ENCODE assay signal across 8 cellular contexts in the genomic region with DNA sequence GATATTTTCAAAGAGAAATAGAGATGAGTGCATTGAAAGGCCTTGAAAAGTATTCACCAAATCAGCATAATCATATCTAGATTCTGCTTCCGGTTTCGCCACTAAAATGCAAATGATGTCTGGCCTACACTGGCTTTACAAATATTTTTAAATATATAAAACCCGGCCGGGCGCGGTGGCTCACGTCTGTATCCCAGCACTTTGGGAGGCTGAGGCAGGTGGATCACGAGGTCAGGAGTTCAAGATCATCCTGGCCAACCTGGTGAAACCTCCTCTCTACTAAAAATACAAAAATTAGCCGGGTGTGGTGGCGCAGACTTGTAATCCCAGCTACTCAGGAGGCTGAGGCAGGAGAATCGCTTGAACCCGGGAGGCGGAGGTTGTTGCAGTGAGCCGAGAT. TPM values are rescaled to one million over a fixed set of nuclear protein-coding genes. Genes with fewer than 3 reads are reported as not detected.
DNase-seq lines count a peak whose midpoint lies in the region; ATAC-seq and TF ChIP-seq lines count a peak whose summit lies in the region.
"Not testable (repeated sequence)": the region's sequence is repeated elsewhere in the genome, so short reads cannot be mapped to it uniquely, and the experiment has no call there.

No MANE protein-coding gene starts in this region.

- H3K27me3 ChIP-seq in CD4-positive, alpha-beta memory T cell (ENCODE audit: insufficient read depth, low read length); HUES48 (ENCODE audit: control insufficient read depth, insufficient read depth, low read length); adipocyte (replicated peaks; ENCODE audit: control insufficient read depth, insufficient read depth, low read length); esophagus squamous epithelium: not testable (repeated sequence)

- ATAC-seq in naive thymus-derived CD8-positive, alpha-beta T cell; stimulated activated naive CD8-positive, alpha-beta T cell treated with anti-CD3 and anti-CD28 coated beads, Interleukin-15, amount 100 ng/mL, for 72 hours: not testable (repeated sequence)

- intact Hi-C loops in CD4-positive, alpha-beta memory T cell (cut with micrococcal nuclease) = loop anchor here (5.0 kb wide), 3 partner anchors 36 to 494 kb away; no protein-coding TSS in a partner anchor
- intact Hi-C loops in OCI-LY7 (cut with micrococcal nuclease; ENCODE audit: unreplicated experiment) = loop anchor here (5.0 kb wide), 3 partner anchors 91 to 221 kb away; no protein-coding TSS in a partner anchor
- intact Hi-C loops in esophagus squamous epithelium (cut with DNase I) = not testable (repeated sequence)

- H3K27ac Mint-ChIP-seq in CD4-positive, alpha-beta memory T cell = peak overlapping the region; percentile 88 to 96 (median 91)
- peak overlapping the region; percentile 89 for H3K27ac Mint-ChIP-seq in activated CD4-positive, alpha-beta memory T cell treated with anti-CD3 and anti-CD28 coated beads, Interleukin-2, amount 10 ng/mL, durations not matched to agents 7 days and 5 days
- H3K27ac Mint-ChIP-seq in naive thymus-derived CD8-positive, alpha-beta T cell = peak overlapping the region; percentile 77 to 98 (median 90)
- peak overlapping the region; percentile 84 to 85 for H3K27ac Mint-ChIP-seq in stimulated activated naive CD8-positive, alpha-beta T cell treated with anti-CD3 and anti-CD28 coated beads, Interleukin-15, amount 100 ng/mL, for 72 hours

- H3K4me3 ChIP-seq in CD4-positive, alpha-beta memory T cell (ENCODE audit: low read length in 2 of 2) = peak overlapping the region; percentile 10 to 90
- H3K4me3 ChIP-seq in HUES48 (ENCODE audit: low read depth, low read length) (peak overlapping the region; percentile 93; the same call in 1 of the 2 replicates), OCI-LY7 (ENCODE audit: low read depth, low read length, poor library complexity, severe bottlenecking) (peak overlapping the region; percentile 80), adipocyte (ENCODE audit: low read length) (peak overlapping the region; percentile 95), esophagus squamous epithelium (peak overlapping the region in 3 of 4 donors; percentile 90 to 97 (median 92))

- peaks cover 65% of the 10 kb centered on the region for H3K79me2 ChIP-seq in OCI-LY7 (ENCODE audit: insufficient read depth, low read depth, low read length)

- peak overlapping the region; percentile 93 to 100 (median 96) for H3K4me3 Mint-ChIP-seq in CD4-positive, alpha-beta memory T cell
- H3K4me3 Mint-ChIP-seq in activated CD4-positive, alpha-beta memory T cell treated with anti-CD3 and anti-CD28 coated beads, Interleukin-2, amount 10 ng/mL, durations not matched to agents 7 days and 5 days = peak overlapping the region; percentile 94
- peak overlapping the region; percentile 86 to 100 (median 98) for H3K4me3 Mint-ChIP-seq in naive thymus-derived CD8-positive, alpha-beta T cell
- peak overlapping the region; percentile 94 to 95 for H3K4me3 Mint-ChIP-seq in stimulated activated naive CD8-positive, alpha-beta T cell treated with anti-CD3 and anti-CD28 coated beads, Interleukin-15, amount 100 ng/mL, for 72 hours

- H3K36me3 ChIP-seq in CD4-positive, alpha-beta memory T cell (ENCODE audit: insufficient read depth, low read length); HUES48 (ENCODE audit: control insufficient read depth, insufficient read depth, low read length); adipocyte (ENCODE audit: control insufficient read depth, insufficient read depth, low read length, severe bottlenecking); esophagus squamous epithelium: not testable (repeated sequence)
- peaks cover 16% of the 10 kb centered on the region for H3K36me3 ChIP-seq in OCI-LY7 (ENCODE audit: insufficient read depth, low read length)

- not testable (repeated sequence) for H3K9me3 ChIP-seq in CD4-positive, alpha-beta memory T cell (ENCODE audit: control insufficient read depth in 1 of 2, low read length in 2 of 2); HUES48 (ENCODE audit: control insufficient read depth, insufficient read depth, low read length); OCI-LY7 (ENCODE audit: low read length); adipocyte (ENCODE audit: control insufficient read depth, low read length); esophagus squamous epithelium

- H2AFZ ChIP-seq in OCI-LY7 (ENCODE audit: low read length) = not testable (repeated sequence)

- DNase-seq in CD4-positive, alpha-beta memory T cell = peak in 1 of 5 donors; percentile 52
- DNase-seq in OCI-LY7 (ENCODE audit: low spot score) = peak; percentile 57
- DNase-seq in activated CD4-positive, alpha-beta memory T cell treated with anti-CD3 and anti-CD28 coated beads, Interleukin-2, amount 10 ng/mL, durations not matched to agents 7 days and 5 days = peak; percentile 33
- not testable (repeated sequence) for DNase-seq in adipocyte (ENCODE audit: low read depth); esophagus squamous epithelium (lab: John Stamatoyannopoulos, UW); naive thymus-derived CD8-positive, alpha-beta T cell
- peak in 1 of 2 donors; percentile 39 for DNase-seq in stimulated activated naive CD8-positive, alpha-beta T cell treated with anti-CD3 and anti-CD28 coated beads, Interleukin-15, amount 100 ng/mL, for 72 hours

- not testable (repeated sequence) for TF ChIP-seq POLR2A in esophagus squamous epithelium (IDR thresholded peaks at IDR 0.05)

- H3K9me2 ChIP-seq in OCI-LY7 (ENCODE audit: insufficient read depth, low read length) = not testable (repeated sequence)

- peak overlapping the region; percentile 83 for H3K27ac ChIP-seq in CD4-positive, alpha-beta memory T cell (ENCODE audit: low read depth, low read length)
- not testable (repeated sequence) for H3K27ac ChIP-seq in HUES48 (ENCODE audit: low read depth, low read length)
- H3K27ac ChIP-seq in OCI-LY7 (ENCODE audit: low read depth, low read length, poor library complexity, severe bottlenecking) = peak overlapping the region; percentile 85
- H3K27ac ChIP-seq in esophagus squamous epithelium = peak overlapping the region in 3 of 4 donors; percentile 17 to 95 (median 91)

- H3K9me3 Mint-ChIP-seq in CD4-positive, alpha-beta memory T cell; activated CD4-positive, alpha-beta memory T cell treated with anti-CD3 and anti-CD28 coated beads, Interleukin-2, amount 10 ng/mL, durations not matched to agents 7 days and 5 days; naive thymus-derived CD8-positive, alpha-beta T cell; stimulated activated naive CD8-positive, alpha-beta T cell treated with anti-CD3 and anti-CD28 coated beads, Interleukin-15, amount 100 ng/mL, for 72 hours: not testable (repeated sequence)

- peaks cover 60% of the 10 kb centered on the region for H3K4me1 ChIP-seq in CD4-positive, alpha-beta memory T cell (ENCODE audit: insufficient read depth, low read length)
- not testable (repeated sequence) for H3K4me1 ChIP-seq in HUES48 (ENCODE audit: control insufficient read depth, insufficient read depth, low read length)
- H3K4me1 ChIP-seq in OCI-LY7 (ENCODE audit: insufficient read depth, low read length, poor library complexity, severe bottlenecking) (peaks cover 54% of the 10 kb centered on the region), adipocyte (ENCODE audit: control insufficient read depth, insufficient read depth, low read length) (peaks cover 16% of the 10 kb centered on the region), esophagus squamous epithelium (peaks cover 12 to 71% (median 16%) of the 10 kb centered on the region in 3 donors)

- peak overlapping the region; percentile 99 for H3K4me2 ChIP-seq in OCI-LY7 (ENCODE audit: low read length)

- not testable (repeated sequence) for H3K27me3 Mint-ChIP-seq in CD4-positive, alpha-beta memory T cell; activated CD4-positive, alpha-beta memory T cell treated with anti-CD3 and anti-CD28 coated beads, Interleukin-2, amount 10 ng/mL, durations not matched to agents 7 days and 5 days; naive thymus-derived CD8-positive, alpha-beta T cell; stimulated activated naive CD8-positive, alpha-beta T cell treated with anti-CD3 and anti-CD28 coated beads, Interleukin-15, amount 100 ng/mL, for 72 hours

- not testable (repeated sequence) for BruUV-seq in OCI-LY7 (replicated peaks; lab: Mats Ljungman, UMichigan)

- 56 to 68% methylated on average over 13 to 14 of the region's 14 CpGs for WGBS in esophagus squamous epithelium, 2 donors

- not testable (repeated sequence) for TF ChIP-seq CTCF in OCI-LY7 (conservative IDR thresholded peaks at IDR 0.05; ENCODE audit: low read length); esophagus squamous epithelium (IDR thresholded peaks at IDR 0.05)

- peaks cover 5 to 27% of the 10 kb centered on the region in 2 donors for H3K36me3 Mint-ChIP-seq in CD4-positive, alpha-beta memory T cell
- peaks cover 33% of the 10 kb centered on the region for H3K36me3 Mint-ChIP-seq in activated CD4-positive, alpha-beta memory T cell treated with anti-CD3 and anti-CD28 coated beads, Interleukin-2, amount 10 ng/mL, durations not matched to agents 7 days and 5 days (ENCODE audit: low read depth)
- peaks cover 13 to 21% (median 14%) of the 10 kb centered on the region in 3 donors for H3K36me3 Mint-ChIP-seq in naive thymus-derived CD8-positive, alpha-beta T cell

- H4K20me1 ChIP-seq in OCI-LY7 (ENCODE audit: insufficient read depth, low read length) = not testable (repeated sequence)

- not testable (repeated sequence) for H3K9ac ChIP-seq in HUES48 (ENCODE audit: low read depth, low read length); adipocyte (ENCODE audit: low read length)

- H3K4me1 Mint-ChIP-seq in CD4-positive, alpha-beta memory T cell = peaks cover 35 to 62% (median 47%) of the 10 kb centered on the region in 4 donors
- peaks cover 56% of the 10 kb centered on the region for H3K4me1 Mint-ChIP-seq in activated CD4-positive, alpha-beta memory T cell treated with anti-CD3 and anti-CD28 coated beads, Interleukin-2, amount 10 ng/mL, durations not matched to agents 7 days and 5 days
- peaks cover 15 to 58% (median 46%) of the 10 kb centered on the region in 4 donors for H3K4me1 Mint-ChIP-seq in naive thymus-derived CD8-positive, alpha-beta T cell
- peaks cover 55% of the 10 kb centered on the region for H3K4me1 Mint-ChIP-seq in stimulated activated naive CD8-positive, alpha-beta T cell treated with anti-CD3 and anti-CD28 coated beads, Interleukin-15, amount 100 ng/mL, for 72 hours

- CTCF ChIA-PET in CD4-positive, alpha-beta memory T cell (lab: Charles Lee; ENCODE audit: partially characterized antibody) = interaction anchor here (4.9 to 12.7 kb wide), 2 partner anchors 13 to 25 kb away, joined by 29 to 271 read pairs; no protein-coding TSS in a partner anchor
- CTCF ChIA-PET in OCI-LY7 (lab: Charles Lee; ENCODE audit: unreplicated experiment) = not testable (repeated sequence)
- CTCF ChIA-PET in activated CD4-positive, alpha-beta memory T cell treated with anti-CD3 and anti-CD28 coated beads, Interleukin-2, amount 10 ng/mL, durations not matched to agents 7 days and 5 days (lab: Charles Lee) = interaction anchor here (1.2 to 8.7 kb wide), 5 partner anchors 9 to 346 kb away, joined by 3 to 185 read pairs (median 9); a partner anchor contains a TSS

- POLR2A ChIA-PET in CD4-positive, alpha-beta memory T cell (lab: Charles Lee; ENCODE audit: partially characterized antibody) = interaction anchor here (1.0 to 11.3 kb wide), 5 partner anchors 14 to 346 kb away, joined by 4 to 317 read pairs (median 7); a partner anchor contains a TSS
- POLR2A ChIA-PET in OCI-LY7 (lab: Charles Lee) = interaction anchor here (0.9 to 7.5 kb wide), 2 partner anchors 13 to 94 kb away, joined by 5 to 79 read pairs; no protein-coding TSS in a partner anchor
- POLR2A ChIA-PET in activated CD4-positive, alpha-beta memory T cell treated with anti-CD3 and anti-CD28 coated beads, Interleukin-2, amount 10 ng/mL, durations not matched to agents 7 days and 5 days (lab: Charles Lee) = interaction anchor here (1.0 to 8.6 kb wide), 7 partner anchors 9 to 496 kb away, joined by 3 to 256 read pairs (median 14); a partner anchor contains a TSS
- POLR2A ChIA-PET in naive thymus-derived CD8-positive, alpha-beta T cell (lab: Charles Lee) = interaction anchor here (0.9 to 11.3 kb wide), 3 partner anchors 9 to 33 kb away, joined by 3 to 413 read pairs (median 10); a partner anchor contains a TSS

RNA-seq across cellular contexts. Expression of a gene that starts 1.6 kb away (rescaled TPM):
- 10 to 100 TPM; 92.7 to 95.0 TPM for total RNA-seq in CD4-positive, alpha-beta memory T cell
- 100 to 1,000 TPM; 121 to 123 TPM for polyA plus RNA-seq in CD4-positive, alpha-beta memory T cell
- total RNA-seq in OCI-LY7 (2014; rRNA removed; shearing (Covaris generic)) = 26.4 and 29.4 TPM in 2 replicates
- total RNA-seq in OCI-LY7 (2022) (45.3 and 51.4 TPM in 2 replicates), esophagus squamous epithelium (10 to 100 TPM; 13.3 to 27.4 (median 20.4) TPM)
- total RNA-seq in activated CD4-positive, alpha-beta memory T cell treated with anti-CD3 and anti-CD28 coated beads, Interleukin-2, amount 10 ng/mL, durations not matched to agents 7 days and 5 days = 10 to 100 TPM; 70.1 to 76.2 TPM
- 100 to 1,000 TPM; 128 to 138 TPM for total RNA-seq in naive thymus-derived CD8-positive, alpha-beta T cell
- 100 to 1,000 TPM; 134 to 198 (median 182) TPM for polyA plus RNA-seq in naive thymus-derived CD8-positive, alpha-beta T cell

RNA-seq across cellular contexts. Expression of a gene that starts 8.8 kb away (rescaled TPM):
- 1 to 10 TPM; 4.2 to 4.5 TPM for total RNA-seq in CD4-positive, alpha-beta memory T cell
- 1 to 10 TPM in 1 of 2 donors, under 1 TPM in 1; 0.15 to 2.2 TPM for polyA plus RNA-seq in CD4-positive, alpha-beta memory T cell
- total RNA-seq in OCI-LY7 (2014; rRNA removed; shearing (Covaris generic)) = 20.9 and 21.4 TPM in 2 replicates
- total RNA-seq in OCI-LY7 (2022) (35.9 and 40.9 TPM in 2 replicates), esophagus squamous epithelium (1 to 10 TPM; 2.5 to 6.7 (median 3.3) TPM)
- total RNA-seq in activated CD4-positive, alpha-beta memory T cell treated with anti-CD3 and anti-CD28 coated beads, Interleukin-2, amount 10 ng/mL, durations not matched to agents 7 days and 5 days = 10 to 100 TPM; 24.0 to 26.7 TPM
- 1 to 10 TPM; 5.6 to 5.9 TPM for total RNA-seq in naive thymus-derived CD8-positive, alpha-beta T cell
- 1 to 10 TPM in 2 of 3 donors, under 1 TPM in 1; 0.95 to 1.5 (median 1.5) TPM for polyA plus RNA-seq in naive thymus-derived CD8-positive, alpha-beta T cell
